Comparison of ENCODE assay signal across 1 cellular context in genomic region chr22:46335201-46336118, GRCh38.
TF ChIP-seq lines count a peak whose summit lies in the region.

Gene TRMU (plus strand): TSS chr22:46335714. CDS start chr22:46335765, 51 bp downstream.

TF ChIP-seq in HepG2, 621 proteins besides CTCF, POLR2A, EP300 and RAD21 (continued from another document and continues in another):
- TF ChIP-seq HIC2 (CRISPR knock-in tag; IDR thresholded peaks at IDR 0.05; ENCODE audit: low read depth) (0 out of 2 replicates have a peak, but pooled peaks have one; percentile 24), HNRNPUL1 (IDR thresholded peaks at IDR 0.05; ENCODE audit: low read depth, low read length) (peak; percentile 76; the same call in 1 of the 2 replicates), PHF20 (CRISPR knock-in tag; IDR thresholded peaks at IDR 0.05) (peak; percentile 98), SCMH1 (CRISPR knock-in tag; IDR thresholded peaks at IDR 0.05; ENCODE audit: borderline replicate concordance) (no peak), RARG (CRISPR knock-in tag; IDR thresholded peaks at IDR 0.05; ENCODE audit: low read depth) (no peak), ZNF550 (CRISPR knock-in tag; IDR thresholded peaks at IDR 0.05; ENCODE audit: borderline replicate concordance) (no peak), U2AF2 (IDR thresholded peaks at IDR 0.05; ENCODE audit: low read depth, low read length) (no peak), KDM1A (CRISPR knock-in tag; IDR thresholded peaks at IDR 0.05) (no peak; the same call in 1 of the 2 replicates), ZNF576 (CRISPR knock-in tag; IDR thresholded peaks at IDR 0.05) (no peak), ZNF496 (CRISPR knock-in tag; IDR thresholded peaks at IDR 0.05; ENCODE audit: insufficient replicate concordance) (no peak), RERE (CRISPR knock-in tag; IDR thresholded peaks at IDR 0.05; ENCODE audit: low read depth) (0 out of 2 replicates have a peak, but pooled peaks have one; percentile 49), HDAC6 (IDR thresholded peaks at IDR 0.05; ENCODE audit: low read depth, low read length) (no peak), MNT (IDR thresholded peaks at IDR 0.05) (no peak), CREB3 (CRISPR knock-in tag; IDR thresholded peaks at IDR 0.05) (peak; percentile 84; the same call in 1 of the 2 replicates), HCFC1 (IDR thresholded peaks at IDR 0.05; ENCODE audit: low read depth, low read length) (peak; percentile 69), NONO (IDR thresholded peaks at IDR 0.05) (no peak), NONO (CRISPR knock-in tag; conservative IDR thresholded peaks at IDR 0.05) (peak; percentile 91), CBX1 (IDR thresholded peaks at IDR 0.05; ENCODE audit: low read depth) (peak; percentile 39), PRDM15 (CRISPR knock-in tag; IDR thresholded peaks at IDR 0.05) (no peak), DDIT3 (CRISPR knock-in tag; IDR thresholded peaks at IDR 0.05) (no peak), THAP9 (CRISPR knock-in tag; IDR thresholded peaks at IDR 0.05; ENCODE audit: borderline replicate concordance) (peak; percentile 72; the same call in 1 of the 2 replicates), HNF1A (IDR thresholded peaks at IDR 0.05; ENCODE audit: low read depth) (no peak), HNF1A (CRISPR knock-in tag; IDR thresholded peaks at IDR 0.05; ENCODE audit: borderline replicate concordance) (peak; percentile 48), SALL1 (CRISPR knock-in tag; IDR thresholded peaks at IDR 0.05) (peak; percentile 90), ZNF354B (CRISPR knock-in tag; IDR thresholded peaks at IDR 0.05) (no peak; the same call in 1 of the 2 replicates), KDM5A (IDR thresholded peaks at IDR 0.05; ENCODE audit: borderline replicate concordance, low read length) (peak; percentile 95), MBNL3 (CRISPR knock-in tag; conservative IDR thresholded peaks at IDR 0.05) (no peak), POGZ (CRISPR knock-in tag; IDR thresholded peaks at IDR 0.05) (peak; percentile 90), FIP1L1 (IDR thresholded peaks at IDR 0.05; ENCODE audit: borderline replicate concordance, insufficient read depth, low read depth, low read length) (no peak), HDAC2 (CRISPR knock-in tag; IDR thresholded peaks at IDR 0.05) (peak; percentile 86), NR2F6 (IDR thresholded peaks at IDR 0.05) (no peak), NR2F6 (CRISPR knock-in tag; IDR thresholded peaks at IDR 0.05) (0 out of 2 replicates have a peak, but pooled peaks have one; percentile 58), ZNF556 (CRISPR knock-in tag; IDR thresholded peaks at IDR 0.05; ENCODE audit: borderline replicate concordance) (peak; percentile 92), ZMYM3 (CRISPR knock-in tag; IDR thresholded peaks at IDR 0.05) (no peak), ZBTB20 (CRISPR knock-in tag; IDR thresholded peaks at IDR 0.05; ENCODE audit: borderline replicate concordance, low read depth) (no peak)
